Comparison of ENCODE assay signal across 8 cellular contexts in genomic region chr11:72103754-72104167, GRCh38. TPM values are rescaled to one million over a fixed set of nuclear protein-coding genes. Genes with fewer than 3 reads are reported as not detected.
DNase-seq lines count a peak whose midpoint lies in the region; ATAC-seq, FAIRE-seq and TF ChIP-seq lines count a peak whose summit lies in the region.

No MANE protein-coding gene starts in this region.

- H3F3A ChIP-seq in smooth muscle cell (ENCODE audit: low read depth) = no peaks in the 10 kb centered on the region

- no peaks in the 10 kb centered on the region for H3K9me2 ChIP-seq in hepatocyte (replicated peaks; ENCODE audit: insufficient read depth)

- H3K27ac Mint-ChIP-seq in activated CD8-positive, alpha-beta T cell treated with anti-CD3 and anti-CD28 coated beads for 36 hours = peak overlapping the region; percentile 96

- POLR2A ChIA-PET in activated CD8-positive, alpha-beta T cell treated with anti-CD3 and anti-CD28 coated beads for 36 hours (lab: Charles Lee) = interaction anchor here (1.1 to 1.5 kb wide), 2 partner anchors 9 to 26 kb away, joined by 3 to 7 read pairs; partner anchors contain the start of gene ANAPC15

- H4K20me1 ChIP-seq in hepatocyte (ENCODE audit: insufficient read depth, poor library complexity, severe bottlenecking) (no peaks in the 10 kb centered on the region), smooth muscle cell (ENCODE audit: low read depth) (no peaks in the 10 kb centered on the region)

- H3K4me1 Mint-ChIP-seq in activated CD8-positive, alpha-beta T cell treated with anti-CD3 and anti-CD28 coated beads for 36 hours (ENCODE audit: low read depth) = peaks cover 37% of the 10 kb centered on the region

- peak; percentile 64 for TF ChIP-seq CTCF in activated CD8-positive, alpha-beta T cell treated with anti-CD3 and anti-CD28 coated beads for 36 hours (IDR thresholded peaks at IDR 0.05)
- TF ChIP-seq CTCF in hepatocyte (IDR thresholded peaks at IDR 0.05; ENCODE audit: poor library complexity) (no peak), smooth muscle cell (IDR thresholded peaks at IDR 0.05; ENCODE audit: borderline replicate concordance, insufficient read depth, poor library complexity, severe bottlenecking) (no peak)

- H3K9me3 ChIP-seq in HAP-1 (no peaks in the 10 kb centered on the region), hepatocyte (ENCODE audit: low read depth) (no peaks in the 10 kb centered on the region), smooth muscle cell (replicated peaks; ENCODE audit: low read depth) (no peaks in the 10 kb centered on the region)

- H3K4me3 ChIP-seq in HAP-1 (peak overlapping the region; percentile 99), hepatocyte (no peak overlapping the region), smooth muscle cell (peak overlapping the region; percentile 84)

- peaks cover 12% of the 10 kb centered on the region for H3K36me3 Mint-ChIP-seq in activated CD8-positive, alpha-beta T cell treated with anti-CD3 and anti-CD28 coated beads for 36 hours (ENCODE audit: low read depth)

- H3K9me3 Mint-ChIP-seq in activated CD8-positive, alpha-beta T cell treated with anti-CD3 and anti-CD28 coated beads for 36 hours = no peaks in the 10 kb centered on the region

- intact Hi-C loops in activated CD8-positive, alpha-beta T cell treated with anti-CD3 and anti-CD28 coated beads for 36 hours (cut with micrococcal nuclease) = no loop called here

- H3K79me2 ChIP-seq in hepatocyte = peaks cover 37% of the 10 kb centered on the region
- H3K79me2 ChIP-seq in smooth muscle cell (ENCODE audit: low read depth) = peaks cover 37% of the 10 kb centered on the region

- in situ Hi-C loops in HAP-1 (cut with MboI; ENCODE audit: low sequenced_read_pairs) = no loop called here

- H3K4me2 ChIP-seq in hepatocyte (peak overlapping the region; percentile 78), smooth muscle cell (peak overlapping the region; percentile 80)

- H3K4me1 ChIP-seq in HAP-1 (peaks cover 10% of the 10 kb centered on the region), hepatocyte (ENCODE audit: insufficient read depth) (peaks cover 22% of the 10 kb centered on the region), smooth muscle cell (ENCODE audit: low read depth) (peaks cover 8% of the 10 kb centered on the region)

- no peaks in the 10 kb centered on the region for H3K27me3 Mint-ChIP-seq in activated CD8-positive, alpha-beta T cell treated with anti-CD3 and anti-CD28 coated beads for 36 hours

- WGBS in hepatocyte (ENCODE audit: low lambda C conversion rate, missing lambda C conversion rate) = 91% methylated on average over 11 of the region's 11 CpGs
- 92% methylated on average over 11 of the region's 11 CpGs for WGBS in smooth muscle cell (ENCODE audit: low lambda C conversion rate)

- H3K36me3 ChIP-seq in HAP-1 (replicated peaks) = peaks cover 22% of the 10 kb centered on the region
- H3K36me3 ChIP-seq in hepatocyte (replicated peaks; ENCODE audit: insufficient read depth, low read depth) = no peaks in the 10 kb centered on the region
- H3K36me3 ChIP-seq in smooth muscle cell (ENCODE audit: low read depth) = no peaks in the 10 kb centered on the region

- DNase-seq in HAP-1 (ENCODE audit: low spot score in 2 of 2) = no peak
- no peak for DNase-seq in activated CD8-positive, alpha-beta T cell treated with anti-CD3 and anti-CD28 coated beads for 36 hours
- no peak for DNase-seq in hepatocyte (ENCODE audit: low spot score)
- DNase-seq in smooth muscle cell (lab: John Stamatoyannopoulos, UW; ENCODE audit: unreplicated experiment) = no peak
- DNase-seq in HTR-8/SVneo (ENCODE audit: insufficient read length, low spot score) = no peak
- no peak for DNase-seq in NOMO-1 treated with dmso at 0.1 percent for 144 hours (lab: John Stamatoyannopoulos, UW; ENCODE audit: unreplicated experiment)
- no peak for DNase-seq in NCI-H524 (lab: John Stamatoyannopoulos, UW)

- peak overlapping the region; percentile 95 for H3K4me3 Mint-ChIP-seq in activated CD8-positive, alpha-beta T cell treated with anti-CD3 and anti-CD28 coated beads for 36 hours

- peak overlapping the region; percentile 62 for H2AFZ ChIP-seq in hepatocyte
- no peak overlapping the region for H2AFZ ChIP-seq in smooth muscle cell (ENCODE audit: low read depth)

- H3K27ac ChIP-seq in hepatocyte (peak overlapping the region; percentile 95), smooth muscle cell (ENCODE audit: low read depth) (peak overlapping the region; percentile 52)

- CTCF ChIA-PET in activated CD8-positive, alpha-beta T cell treated with anti-CD3 and anti-CD28 coated beads for 36 hours (lab: Charles Lee) = interaction anchor here (15.1 kb wide), 1 partner anchor 79 kb away, joined by 278 read pairs; no protein-coding TSS in a partner anchor

- H3K9ac ChIP-seq in smooth muscle cell (ENCODE audit: low read depth) = no peak overlapping the region

- FAIRE-seq in HTR-8/SVneo (lab: Jason Lieb, UNC) = no peak

- H3K27me3 ChIP-seq in HAP-1 (ENCODE audit: low read depth) (no peaks in the 10 kb centered on the region), hepatocyte (no peaks in the 10 kb centered on the region), smooth muscle cell (ENCODE audit: low read depth) (no peaks in the 10 kb centered on the region)

- ATAC-seq in activated CD8-positive, alpha-beta T cell treated with anti-CD3 and anti-CD28 coated beads for 36 hours = no peak
- ATAC-seq in GM21447 (IDR thresholded peaks at IDR 0.05; ENCODE audit: unreplicated experiment) = no peak

RNA-seq across cellular contexts. Expression of gene LAMTOR1, which starts 0.7 kb away (rescaled TPM):
- 10 to 100 TPM; 50.3 to 52.4 TPM for total RNA-seq in activated CD8-positive, alpha-beta T cell treated with anti-CD3 and anti-CD28 coated beads for 36 hours
- 109 and 147 TPM in 2 replicates for total RNA-seq in hepatocyte
- polyA plus RNA-seq in hepatocyte = 164 and 181 TPM in 2 replicates
- total RNA-seq in smooth muscle cell = 72.2 and 74.1 TPM in 2 replicates
- polyA plus RNA-seq in smooth muscle cell = 117 and 148 TPM in 2 replicates

RNA-seq across cellular contexts. Expression of gene TOMT, which starts 2.0 kb away (rescaled TPM):
- not detected for total RNA-seq in activated CD8-positive, alpha-beta T cell treated with anti-CD3 and anti-CD28 coated beads for 36 hours
- not detected in 2 replicates for total RNA-seq in hepatocyte
- not detected in 2 replicates for polyA plus RNA-seq in hepatocyte
- total RNA-seq in smooth muscle cell = not detected in 2 replicates
- not detected in 2 replicates for polyA plus RNA-seq in smooth muscle cell

RNA-seq across cellular contexts. Expression of gene ANAPC15, which starts 8.7 kb away (rescaled TPM):
- total RNA-seq in activated CD8-positive, alpha-beta T cell treated with anti-CD3 and anti-CD28 coated beads for 36 hours = 10 to 100 TPM; 66.0 to 67.4 TPM
- total RNA-seq in hepatocyte (17.6 and 21.6 TPM in 2 replicates), smooth muscle cell (12.2 and 19.0 TPM in 2 replicates)
- polyA plus RNA-seq in hepatocyte (42.5 and 43.7 TPM in 2 replicates), smooth muscle cell (42.2 and 51.9 TPM in 2 replicates)

RNA-seq across cellular contexts. Expression of gene LRRC51, which starts 23.1 kb away (rescaled TPM):
- 1 to 10 TPM; 7.0 to 7.7 TPM for total RNA-seq in activated CD8-positive, alpha-beta T cell treated with anti-CD3 and anti-CD28 coated beads for 36 hours
- total RNA-seq in hepatocyte (2.1 and 4.5 TPM in 2 replicates), smooth muscle cell (1.1 and 3.4 TPM in 2 replicates)
- polyA plus RNA-seq in hepatocyte (3.7 and 7.8 TPM in 2 replicates), smooth muscle cell (6.1 and 7.1 TPM in 2 replicates)

RNA-seq across cellular contexts. Expression of gene NUMA1, which starts 23.4 kb away (rescaled TPM):
- 100 to 1,000 TPM; 165 to 169 TPM for total RNA-seq in activated CD8-positive, alpha-beta T cell treated with anti-CD3 and anti-CD28 coated beads for 36 hours
- total RNA-seq in hepatocyte (129 and 140 TPM in 2 replicates), smooth muscle cell (79.4 and 107 TPM in 2 replicates)
- polyA plus RNA-seq in hepatocyte (103 and 116 TPM in 2 replicates), smooth muscle cell (72.4 and 92.1 TPM in 2 replicates)
